ENCODE assay signal across 11 cellular contexts in the genomic region with DNA sequence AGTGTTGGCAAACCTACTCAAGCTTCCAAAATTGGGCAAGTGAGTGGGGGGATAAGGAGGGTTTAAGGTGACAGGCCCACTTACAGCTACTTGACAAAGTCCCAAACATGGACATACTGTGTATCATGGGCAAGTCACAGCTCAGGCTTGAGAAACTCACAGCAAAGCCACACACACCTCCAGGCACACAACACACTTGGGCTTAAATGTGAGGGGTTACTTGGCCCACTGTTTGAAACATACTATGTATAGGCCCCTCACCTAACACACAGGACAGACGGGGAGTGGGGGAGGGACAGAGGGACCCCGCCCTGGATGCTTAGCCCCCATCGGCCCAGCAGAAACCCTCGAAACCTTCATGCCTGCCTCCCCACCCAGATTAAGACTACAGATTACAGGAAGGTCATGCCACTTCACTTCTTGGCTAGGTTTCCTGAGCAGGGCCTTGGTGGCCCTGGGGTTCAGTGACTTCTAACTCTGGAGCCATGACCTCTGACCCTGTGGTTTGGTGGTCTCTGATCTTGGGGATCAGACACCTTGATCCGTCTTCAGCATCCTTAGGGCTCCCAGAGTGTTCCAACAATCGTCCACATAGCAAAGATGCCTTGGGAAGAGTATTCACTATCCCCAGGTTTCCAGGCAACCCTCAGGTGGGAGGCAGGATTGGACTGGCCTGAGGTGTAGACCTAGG. TPM values are rescaled to one million over a fixed set of nuclear protein-coding genes. Genes with fewer than 3 reads are reported as not detected.
DNase-seq lines count a peak whose midpoint lies in the region; ATAC-seq and TF ChIP-seq lines count a peak whose summit lies in the region.
"Had no signal": no experiment of that assay in that cellular context is flagged by ENCODE, and none has a peak within 500 bp of the region (broad histone marks: within the 10 kb centered on the region; RNA-seq: fewer than 3 reads in every experiment).

No MANE protein-coding gene starts in this region.

- H2BK120ac ChIP-seq in H9 (ENCODE audit: low read depth, low read length, poor library complexity, severe bottlenecking) = no peak overlapping the region

- no peak overlapping the region for H2BK20ac ChIP-seq in H9 (ENCODE audit: low read depth, low read length, poor library complexity, severe bottlenecking)

- H3K9ac ChIP-seq in SK-N-MC (ENCODE audit: insufficient read length) (no peak overlapping the region), H9 (ENCODE audit: extremely low read depth, insufficient read length, low read length) (no peak overlapping the region)

- CTCF ChIA-PET in activated CD8-positive, alpha-beta memory T cell treated with anti-CD3 and anti-CD28 coated beads, Interleukin-2, amount 10 ng/mL, durations not matched to agents 7 days and 5 days (lab: Charles Lee) = interaction anchor here (0.8 to 3.3 kb wide), 8 partner anchors 8 to 135 kb away, joined by 3 to 18 read pairs (median 5); no protein-coding TSS in a partner anchor

- peaks cover 16% of the 10 kb centered on the region; the same call in 1 of the 2 replicates for H3K36me3 ChIP-seq in SK-N-MC (ENCODE audit: insufficient read depth, low read length)

- no peak overlapping the region for H2BK15ac ChIP-seq in H9 (ENCODE audit: low read depth, low read length)

- H2AFZ ChIP-seq in H9 (ENCODE audit: low read length) = no peak overlapping the region

- no peak overlapping the region for H3K4me2 ChIP-seq in H9 (ENCODE audit: insufficient read depth, insufficient read length, low read length)

- H4K5ac ChIP-seq in H9 (ENCODE audit: insufficient read length, low read depth, low read length) = no peak overlapping the region

- H3K79me2 ChIP-seq in H9 (ENCODE audit: insufficient read depth, low read length) = no peaks in the 10 kb centered on the region

- peaks cover 32% of the 10 kb centered on the region for H3K4me1 Mint-ChIP-seq in activated CD8-positive, alpha-beta memory T cell treated with anti-CD3 and anti-CD28 coated beads, Interleukin-2, amount 10 ng/mL, durations not matched to agents 7 days and 5 days
- H3K4me1 Mint-ChIP-seq in glutamatergic neuron (ENCODE audit: low read depth, unreplicated experiment) (peaks cover 22% of the 10 kb centered on the region), H9 (peaks cover 32 to 55% of the 10 kb centered on the region in 2 experiments)
- H3K4me1 Mint-ChIP-seq in stimulated activated naive B cell treated with anti-CD40 and anti-IgM and Interleukin-4, amounts not matched to agents 10 μg/mL and 1 μg/mL and 100 μg/mL, for 72 hours = peaks cover 50 to 78% of the 10 kb centered on the region in 2 donors

- H3K27me3 ChIP-seq in H9 (ENCODE audit: insufficient read depth, low read length) = no peaks in the 10 kb centered on the region; the same call in 1 of the 2 replicates

- no peaks in the 10 kb centered on the region for H3K79me1 ChIP-seq in H9 (ENCODE audit: insufficient read depth, low read depth, low read length, poor library complexity, severe bottlenecking)

- H3K36me3 Mint-ChIP-seq in activated CD8-positive, alpha-beta memory T cell treated with anti-CD3 and anti-CD28 coated beads, Interleukin-2, amount 10 ng/mL, durations not matched to agents 7 days and 5 days = peaks cover 15% of the 10 kb centered on the region
- H3K36me3 Mint-ChIP-seq in glutamatergic neuron (ENCODE audit: unreplicated experiment) (no peaks in the 10 kb centered on the region), H9 (ENCODE audit: insufficient read depth in 1 of 3, low read depth in 3 of 3) (peaks cover 0 to 14% (median 13%) of the 10 kb centered on the region in 3 experiments; a peak in 4 of 7 replicates)
- H3K36me3 Mint-ChIP-seq in stimulated activated naive B cell treated with anti-CD40 and anti-IgM and Interleukin-4, amounts not matched to agents 10 μg/mL and 1 μg/mL and 100 μg/mL, for 72 hours = peaks cover 31 to 53% of the 10 kb centered on the region in 2 donors

- no peak overlapping the region for H2BK5ac ChIP-seq in H9 (ENCODE audit: insufficient read length, low read length)

- no peak for DNase-seq in activated CD8-positive, alpha-beta memory T cell treated with anti-CD3 and anti-CD28 coated beads, Interleukin-2, amount 10 ng/mL, durations not matched to agents 7 days and 5 days
- no peak for DNase-seq in activated CD8-positive, alpha-beta memory T cell treated with anti-CD3 and anti-CD28 coated beads, Interleukin-2, amount 50 U/mL, for 48 hours
- no peak for DNase-seq in SK-N-MC (ENCODE audit: low read depth, low spot score)
- peak; percentile 7 for DNase-seq in glutamatergic neuron
- no peak for DNase-seq in stimulated activated naive B cell treated with anti-CD40 and anti-IgM and Interleukin-4, amounts not matched to agents 10 μg/mL and 1 μg/mL and 100 μg/mL, for 72 hours
- no peak for DNase-seq in DMS53 treated with DMSO at 0.1 percent for 48 hours (lab: John Stamatoyannopoulos, UW; ENCODE audit: unreplicated experiment)
- no peak for DNase-seq in H9
- DNase-seq: foreskin keratinocyte, kidney had no signal

- no CpG with 5 or more reads among the region's 6 CpGs for WGBS in H9 (ENCODE audit: extremely low coverage, insufficient read length, low lambda C conversion rate)

- no peak overlapping the region for H3K14ac ChIP-seq in H9 (ENCODE audit: insufficient read depth, low read length)

- no peak for ATAC-seq in activated CD8-positive, alpha-beta memory T cell treated with anti-CD3 and anti-CD28 coated beads, Interleukin-2, amount 10 ng/mL, durations not matched to agents 7 days and 5 days
- ATAC-seq in stimulated activated naive B cell treated with anti-CD40 and anti-IgM and Interleukin-4, amounts not matched to agents 10 μg/mL and 1 μg/mL and 100 μg/mL, for 72 hours (replicated peaks) = no peak
- ATAC-seq in GM21360 (IDR thresholded peaks at IDR 0.05; ENCODE audit: unreplicated experiment) = no peak
- ATAC-seq: foreskin keratinocyte had no signal

- H3K4me1 ChIP-seq in H9 (ENCODE audit: insufficient read depth, low read length) = peaks cover 5% of the 10 kb centered on the region; the same call in 1 of the 2 replicates

- no peak overlapping the region for H3K4me3 Mint-ChIP-seq in activated CD8-positive, alpha-beta memory T cell treated with anti-CD3 and anti-CD28 coated beads, Interleukin-2, amount 10 ng/mL, durations not matched to agents 7 days and 5 days
- H3K4me3 Mint-ChIP-seq in glutamatergic neuron (ENCODE audit: unreplicated experiment) (no peak overlapping the region), H9 (no peak overlapping the region)
- peak overlapping the region; percentile 21 to 60 for H3K4me3 Mint-ChIP-seq in stimulated activated naive B cell treated with anti-CD40 and anti-IgM and Interleukin-4, amounts not matched to agents 10 μg/mL and 1 μg/mL and 100 μg/mL, for 72 hours

- peaks cover 30% of the 10 kb centered on the region for H3K27me3 Mint-ChIP-seq in activated CD8-positive, alpha-beta memory T cell treated with anti-CD3 and anti-CD28 coated beads, Interleukin-2, amount 10 ng/mL, durations not matched to agents 7 days and 5 days
- H3K27me3 Mint-ChIP-seq in glutamatergic neuron (ENCODE audit: unreplicated experiment) (peaks cover 24% of the 10 kb centered on the region), H9 (ENCODE audit: low read depth) (peaks cover 38% of the 10 kb centered on the region)
- peaks cover 6 to 15% of the 10 kb centered on the region in 2 donors for H3K27me3 Mint-ChIP-seq in stimulated activated naive B cell treated with anti-CD40 and anti-IgM and Interleukin-4, amounts not matched to agents 10 μg/mL and 1 μg/mL and 100 μg/mL, for 72 hours

- H3K27ac ChIP-seq in SK-N-MC (peak overlapping the region; percentile 50), H9 (ENCODE audit: insufficient read length, low read depth, low read length) (no peak overlapping the region)
- H3K27ac ChIP-seq: foreskin keratinocyte, upper lobe of right lung had no signal

- H2BK12ac ChIP-seq in H9 (ENCODE audit: insufficient read length, low read depth, low read length) = no peak overlapping the region

- no peak overlapping the region for H4K91ac ChIP-seq in H9 (ENCODE audit: insufficient read length, low read depth, low read length)

- peak overlapping the region; percentile 41 for H3K27ac Mint-ChIP-seq in activated CD8-positive, alpha-beta memory T cell treated with anti-CD3 and anti-CD28 coated beads, Interleukin-2, amount 10 ng/mL, durations not matched to agents 7 days and 5 days
- no peak overlapping the region for H3K27ac Mint-ChIP-seq in glutamatergic neuron (ENCODE audit: unreplicated experiment)
- H3K27ac Mint-ChIP-seq in stimulated activated naive B cell treated with anti-CD40 and anti-IgM and Interleukin-4, amounts not matched to agents 10 μg/mL and 1 μg/mL and 100 μg/mL, for 72 hours = peak overlapping the region; percentile 53
- H3K27ac Mint-ChIP-seq in H9 = no peak overlapping the region; a peak in 2 of 7 replicates

- no peak overlapping the region for H3K18ac ChIP-seq in H9 (ENCODE audit: insufficient read length, low read depth, low read length)

- H3K4ac ChIP-seq in H9 (ENCODE audit: low read depth, low read length) = no peak overlapping the region

- no peak overlapping the region for H4K8ac ChIP-seq in H9 (replicated peaks; ENCODE audit: insufficient read length, low read depth, low read length)

- no peak overlapping the region for H3K56ac ChIP-seq in H9 (ENCODE audit: insufficient read length, low read depth, low read length)

- H3K23me2 ChIP-seq in H9 (ENCODE audit: insufficient read length, low read depth, low read length, poor library complexity, severe bottlenecking) = peaks cover 12% of the 10 kb centered on the region

- TF ChIP-seq CTCF in glutamatergic neuron (IDR thresholded peaks at IDR 0.05; ENCODE audit: partially characterized antibody, unreplicated experiment) (no peak), H9 (conservative IDR thresholded peaks at IDR 0.05) (no peak)

- H3T11ph ChIP-seq in H9 (ENCODE audit: low read length) = no peak overlapping the region

- no peak overlapping the region for H2AK5ac ChIP-seq in H9 (ENCODE audit: insufficient read length, low read length)

- H3K23ac ChIP-seq in H9 (ENCODE audit: insufficient read length, low read depth, low read length) = no peak overlapping the region

- no peaks in the 10 kb centered on the region for H3K9me3 Mint-ChIP-seq in activated CD8-positive, alpha-beta memory T cell treated with anti-CD3 and anti-CD28 coated beads, Interleukin-2, amount 10 ng/mL, durations not matched to agents 7 days and 5 days (ENCODE audit: low read depth)
- H3K9me3 Mint-ChIP-seq in glutamatergic neuron (ENCODE audit: unreplicated experiment) (peaks cover 13% of the 10 kb centered on the region), H9 (no peaks in the 10 kb centered on the region; a peak in 1 of 5 replicates)
- H3K9me3 Mint-ChIP-seq in stimulated activated naive B cell treated with anti-CD40 and anti-IgM and Interleukin-4, amounts not matched to agents 10 μg/mL and 1 μg/mL and 100 μg/mL, for 72 hours = peaks cover 0 to 2% of the 10 kb centered on the region in 2 donors

- H3K4me3 ChIP-seq in SK-N-MC = no peak overlapping the region
- H3K4me3 ChIP-seq: upper lobe of right lung had no signal

- H3K9me3 ChIP-seq in SK-N-MC (ENCODE audit: low read depth, low read length) = no peaks in the 10 kb centered on the region
- no peaks in the 10 kb centered on the region for H3K9me3 ChIP-seq in H9 (ENCODE audit: control insufficient read depth, low read depth, low read length)
- H3K9me3 ChIP-seq: upper lobe of right lung had no signal

- H4K20me1 ChIP-seq in H9 (ENCODE audit: control insufficient read depth, insufficient read depth, insufficient read length) = no peaks in the 10 kb centered on the region

RNA-seq across cellular contexts. Expression of a gene that starts 2.3 kb away (rescaled TPM):
- total RNA-seq in activated CD8-positive, alpha-beta memory T cell treated with anti-CD3 and anti-CD28 coated beads, Interleukin-2, amount 10 ng/mL, durations not matched to agents 7 days and 5 days = 1 to 10 TPM in 1 of 2 experiments, under 1 TPM in 1; 0.35 to 1.1 TPM
- total RNA-seq in glutamatergic neuron (ENCODE audit: unreplicated experiment) = 95.0 TPM
- 4.8 and 5.9 TPM in 2 replicates for total RNA-seq in H9 (2021)

RNA-seq across cellular contexts. Expression of a gene that starts 18.2 kb away (rescaled TPM):
- 100 to 1,000 TPM; 108 to 121 TPM for total RNA-seq in activated CD8-positive, alpha-beta memory T cell treated with anti-CD3 and anti-CD28 coated beads, Interleukin-2, amount 10 ng/mL, durations not matched to agents 7 days and 5 days
- total RNA-seq in glutamatergic neuron (ENCODE audit: unreplicated experiment) = 74.0 TPM
- 23.0 and 25.8 TPM in 2 replicates for total RNA-seq in H9 (2021)

RNA-seq across cellular contexts. Expression of a gene that starts 33.6 kb away (rescaled TPM):
- under 1 TPM in 1 of 2 experiments, not detected in 1; 0.23 TPM for total RNA-seq in activated CD8-positive, alpha-beta memory T cell treated with anti-CD3 and anti-CD28 coated beads, Interleukin-2, amount 10 ng/mL, durations not matched to agents 7 days and 5 days
- 1.3 TPM for total RNA-seq in glutamatergic neuron (ENCODE audit: unreplicated experiment)
- 0.24 TPM in 1 of 2 replicates, not detected in the other for total RNA-seq in H9 (2021)
- total RNA-seq: foreskin keratinocyte had no signal

RNA-seq across cellular contexts. Expression of a gene that starts 37.1 kb away (rescaled TPM):
- 10 to 100 TPM; 13.6 to 20.9 TPM for total RNA-seq in activated CD8-positive, alpha-beta memory T cell treated with anti-CD3 and anti-CD28 coated beads, Interleukin-2, amount 10 ng/mL, durations not matched to agents 7 days and 5 days
- total RNA-seq in glutamatergic neuron (ENCODE audit: unreplicated experiment) (36.9 TPM), H9 (2021) (16.2 and 19.9 TPM in 2 replicates)

Comparison
In these comparisons a context has a peak if more than half of its experiments do, and no peak if none do; other contexts are left out.
1. H3K27ac Mint-ChIP-seq: peak in activated CD8-positive, alpha-beta memory T cell treated with anti-CD3 and anti-CD28 coated beads, Interleukin-2, amount 10 ng/mL, durations not matched to agents 7 days and 5 days (single experiment) and stimulated activated naive B cell treated with anti-CD40 and anti-IgM and Interleukin-4, amounts not matched to agents 10 μg/mL and 1 μg/mL and 100 μg/mL, for 72 hours (single experiment); none in glutamatergic neuron (single experiment) and H9 (0 of 3).
2. H3K4me3 Mint-ChIP-seq: peak in stimulated activated naive B cell treated with anti-CD40 and anti-IgM and Interleukin-4, amounts not matched to agents 10 μg/mL and 1 μg/mL and 100 μg/mL, for 72 hours (2 of 2); none in activated CD8-positive, alpha-beta memory T cell treated with anti-CD3 and anti-CD28 coated beads, Interleukin-2, amount 10 ng/mL, durations not matched to agents 7 days and 5 days (single experiment), glutamatergic neuron (single experiment) and H9 (0 of 2).
3. RNA of a gene that starts 2.3 kb away (total RNA-seq): 95.0 TPM in glutamatergic neuron (single experiment); 4.8 to 5.9 TPM in H9 and 0.35 to 1.1 TPM in activated CD8-positive, alpha-beta memory T cell treated with anti-CD3 and anti-CD28 coated beads, Interleukin-2, amount 10 ng/mL, durations not matched to agents 7 days and 5 days; every median in the first group is over 10 times any median in the second.